In genomic region chr7:75409880-75410822, GRCh38 we compare ENCODE assay signal across 8 cellular contexts. TPM values are rescaled to one million over a fixed set of nuclear protein-coding genes. Genes with fewer than 3 reads are reported as not detected.
DNase-seq lines count a peak whose midpoint lies in the region; ATAC-seq and TF ChIP-seq lines count a peak whose summit lies in the region.
"Not testable (repeated sequence)": the region's sequence is repeated elsewhere in the genome, so short reads cannot be mapped to it uniquely, and the experiment has no call there.

No MANE protein-coding gene starts in this region.

- not testable (repeated sequence) for H3K27ac ChIP-seq in brain microvascular endothelial cell

- H3K4me3 ChIP-seq in AG10803 (ENCODE audit: low read length) (peak overlapping the region; percentile 29; the same call in 1 of the 2 replicates), brain microvascular endothelial cell (ENCODE audit: low read depth, low read length) (peak overlapping the region; percentile 31), retinal pigment epithelial cell (ENCODE audit: low read length) (peak overlapping the region; percentile 25)

- not testable (repeated sequence) for TF ChIP-seq CTCF in AG10803 (conservative IDR thresholded peaks at IDR 0.05; ENCODE audit: low read length); brain microvascular endothelial cell (IDR thresholded peaks at IDR 0.05; ENCODE audit: low read depth, low read length, missing control alignments); retinal pigment epithelial cell (conservative IDR thresholded peaks at IDR 0.05; ENCODE audit: low read depth, low read length)

- H3K36me3 ChIP-seq in brain microvascular endothelial cell (replicated peaks) = not testable (repeated sequence)

- in situ Hi-C loops in brain microvascular endothelial cell (cut with HindIII; ENCODE audit: low pct_ligation_motif_present, low sequenced_read_pairs) = not testable (repeated sequence)

- DNase-seq in AG10803 (ENCODE audit: low read depth); brain microvascular endothelial cell; left ventricle myocardium superior; retinal pigment epithelial cell (ENCODE audit: low read depth): not testable (repeated sequence)
- DNase-seq in T-helper 9 cell = peak; percentile 12

- not testable (repeated sequence) for H3K27me3 ChIP-seq in brain microvascular endothelial cell (replicated peaks)

- intact Hi-C loops in left ventricle myocardium superior (cut with micrococcal nuclease) = not testable (repeated sequence)

- ATAC-seq in GM19043 (IDR thresholded peaks at IDR 0.05; ENCODE audit: low read depth, unreplicated experiment) (peak; percentile 92), HG02571 (IDR thresholded peaks at IDR 0.05; ENCODE audit: unreplicated experiment) (peak; percentile 88), HG03354 (IDR thresholded peaks at IDR 0.05; ENCODE audit: poor library complexity, severe bottlenecking, unreplicated experiment) (peak; percentile 91), left ventricle myocardium superior (peak; percentile 96)

RNA-seq across cellular contexts. Expression of gene TRIM73, which starts 14.7 kb away (rescaled TPM):
- 1.3 TPM for total RNA-seq in left ventricle myocardium superior
